ENCODE assay signal across 8 cellular contexts in the genomic region with DNA sequence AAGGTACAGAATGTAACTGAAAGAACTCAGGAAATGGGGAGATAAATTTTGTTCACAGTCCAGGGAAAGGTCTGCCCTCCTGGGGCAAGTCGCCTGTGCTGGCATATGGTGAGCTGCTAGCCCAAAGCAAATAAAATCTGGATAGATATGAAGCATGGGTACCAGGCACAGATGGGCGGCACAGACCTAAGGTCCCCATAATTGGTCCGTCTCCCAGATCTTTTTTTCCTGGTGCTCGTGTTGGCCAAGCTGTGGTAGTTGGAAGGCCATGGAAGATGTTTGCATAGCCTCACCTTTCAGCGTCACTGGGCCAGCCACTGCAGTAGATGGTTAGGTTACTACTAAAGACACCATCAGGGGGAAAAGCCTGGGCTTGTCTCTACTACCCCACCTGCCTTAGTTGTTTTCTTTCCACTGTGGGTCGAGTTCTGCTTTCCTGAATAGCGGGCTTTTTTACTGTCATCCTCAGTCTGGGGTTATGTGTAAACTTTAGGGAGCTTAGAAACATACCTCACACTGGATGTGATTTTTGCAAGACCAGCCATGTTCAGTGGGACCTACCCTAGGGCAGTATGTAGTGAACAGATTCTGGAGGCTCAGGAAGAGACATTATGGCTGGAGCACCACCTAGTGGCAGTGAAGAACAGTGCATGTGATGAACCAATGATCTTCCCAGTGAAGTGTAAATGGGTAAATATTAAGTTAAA. TPM values are rescaled to one million over a fixed set of nuclear protein-coding genes. Genes with fewer than 3 reads are reported as not detected.
A peak's percentile ranks its signal among the peaks of the same experiment; 100 is the strongest.
DNase-seq lines count a peak whose midpoint lies in the region; ATAC-seq lines count a peak whose summit lies in the region.

No MANE protein-coding gene starts in this region.

- H3K27me3 ChIP-seq in mesenchymal stem cell (ENCODE audit: control insufficient read depth in 1 of 2, insufficient read depth in 1 of 2, low read length in 2 of 2) = no peaks in the 10 kb centered on the region

- H3K14ac ChIP-seq in mesenchymal stem cell (ENCODE audit: low read length in 2 of 2) = no peak overlapping the region

- POLR2A ChIA-PET in activated CD4-positive, alpha-beta memory T cell treated with anti-CD3 and anti-CD28 coated beads for 36 hours (lab: Charles Lee) = no interaction called here

- H3K4me1 Mint-ChIP-seq in activated CD4-positive, alpha-beta memory T cell treated with anti-CD3 and anti-CD28 coated beads for 36 hours (ENCODE audit: low read depth) = peaks cover 15% of the 10 kb centered on the region

- H3K27me3 Mint-ChIP-seq in activated CD4-positive, alpha-beta memory T cell treated with anti-CD3 and anti-CD28 coated beads for 36 hours = no peaks in the 10 kb centered on the region

- no peak overlapping the region for H2AFZ ChIP-seq in mesenchymal stem cell (ENCODE audit: low read depth, low read length)

- H4K91ac ChIP-seq in mesenchymal stem cell (ENCODE audit: low read length) = peak overlapping the region; percentile 23

- H3K9me3 ChIP-seq in mesenchymal stem cell (ENCODE audit: control insufficient read depth, low read length) = no peaks in the 10 kb centered on the region

- no peak overlapping the region for H2BK120ac ChIP-seq in mesenchymal stem cell (ENCODE audit: low read depth, low read length)

- H2BK15ac ChIP-seq in mesenchymal stem cell (ENCODE audit: low read depth, poor library complexity, severe bottlenecking) = no peak overlapping the region

- peak; percentile 53 for ATAC-seq in GM19025 (IDR thresholded peaks at IDR 0.05; ENCODE audit: low read depth, unreplicated experiment)
- peak; percentile 73 for ATAC-seq in HG03439 (IDR thresholded peaks at IDR 0.05; ENCODE audit: unreplicated experiment)
- ATAC-seq in stimulated activated naive CD8-positive, alpha-beta T cell treated with anti-CD3 and anti-CD28 coated beads, Interleukin-15, Interleukin-2, amounts not matched to agents 100 U/mL and 50 U/mL, for 24 hours = peak; percentile 53

- intact Hi-C loops in activated CD4-positive, alpha-beta memory T cell treated with anti-CD3 and anti-CD28 coated beads for 36 hours (cut with micrococcal nuclease) = loop anchor here (1.0 to 10.0 kb wide), 6 partner anchors 24 to 562 kb away; a partner anchor contains a TSS

- H3K9me3 Mint-ChIP-seq in activated CD4-positive, alpha-beta memory T cell treated with anti-CD3 and anti-CD28 coated beads for 36 hours = no peaks in the 10 kb centered on the region

- no peak overlapping the region for H3K4me3 ChIP-seq in mesenchymal stem cell (ENCODE audit: insufficient read depth in 1 of 2, low read depth in 1 of 2, low read length in 2 of 2)

- H3K4me2 ChIP-seq in mesenchymal stem cell (ENCODE audit: low read length, poor library complexity, severe bottlenecking) = no peak overlapping the region

- DNase-seq in C1 segment of cervical spinal cord (lab: John Stamatoyannopoulos, UW) (peak in 10 of 14 donors; percentile 41 to 97 (median 50)), NCI-H774 (lab: John Stamatoyannopoulos, UW) (peak; percentile 48), mesenchymal stem cell (peak; percentile 77)
- peak; percentile 76 for DNase-seq in activated CD4-positive, alpha-beta memory T cell treated with anti-CD3 and anti-CD28 coated beads for 36 hours
- DNase-seq in effector CD4-positive, alpha-beta T cell = peak; percentile 55
- DNase-seq in stimulated activated naive CD8-positive, alpha-beta T cell treated with anti-CD3 and anti-CD28 coated beads, Interleukin-15, Interleukin-2, amounts not matched to agents 100 U/mL and 50 U/mL, for 24 hours = peak; percentile 69

- peak overlapping the region in 1 of 2 experiments; percentile 4 for H3K18ac ChIP-seq in mesenchymal stem cell (ENCODE audit: low read depth in 1 of 2, low read length in 2 of 2)

- peak overlapping the region in 1 of 2 experiments; percentile 66 for H3K4ac ChIP-seq in mesenchymal stem cell (ENCODE audit: low read depth in 1 of 2, low read length in 2 of 2)

- H3K9ac ChIP-seq in mesenchymal stem cell (ENCODE audit: low read length) = peak overlapping the region; percentile 10

- H2BK12ac ChIP-seq in mesenchymal stem cell (ENCODE audit: low read length in 2 of 2) = peak overlapping the region in 1 of 2 experiments; percentile 24

- no peaks in the 10 kb centered on the region for H3K36me3 Mint-ChIP-seq in activated CD4-positive, alpha-beta memory T cell treated with anti-CD3 and anti-CD28 coated beads for 36 hours

- no peak overlapping the region for H2AK5ac ChIP-seq in mesenchymal stem cell (ENCODE audit: low read length, severe bottlenecking)

- no peak overlapping the region for H2BK5ac ChIP-seq in mesenchymal stem cell (ENCODE audit: low read depth, low read length, poor library complexity, severe bottlenecking)

- H3K36me3 ChIP-seq in mesenchymal stem cell (ENCODE audit: control insufficient read depth in 1 of 2, insufficient read depth in 2 of 2, low read depth in 1 of 2, low read length in 2 of 2) = no peaks in the 10 kb centered on the region

- no peak overlapping the region for H3K27ac ChIP-seq in mesenchymal stem cell (ENCODE audit: low read length, poor library complexity, severe bottlenecking)

- no peak overlapping the region for H3K23ac ChIP-seq in mesenchymal stem cell (ENCODE audit: low read length in 2 of 2)

- WGBS in mesenchymal stem cell = 76% methylated on average over 7 of the region's 7 CpGs

- CTCF ChIA-PET in activated CD4-positive, alpha-beta memory T cell treated with anti-CD3 and anti-CD28 coated beads for 36 hours (lab: Charles Lee) = interaction anchor here (0.6 to 16.6 kb wide), 19 partner anchors 9 to 801 kb away, joined by 3 to 463 read pairs (median 4); a partner anchor contains a TSS

- no peak overlapping the region for H4K8ac ChIP-seq in mesenchymal stem cell (ENCODE audit: low read length)

- peaks cover 9% of the 10 kb centered on the region for H3K4me1 ChIP-seq in mesenchymal stem cell (ENCODE audit: control insufficient read depth, insufficient read depth, low read depth, low read length)

- H3K4me3 Mint-ChIP-seq in activated CD4-positive, alpha-beta memory T cell treated with anti-CD3 and anti-CD28 coated beads for 36 hours = no peak overlapping the region

- peak overlapping the region; percentile 62 for H3K27ac Mint-ChIP-seq in activated CD4-positive, alpha-beta memory T cell treated with anti-CD3 and anti-CD28 coated beads for 36 hours

- no peaks in the 10 kb centered on the region for H3K79me1 ChIP-seq in mesenchymal stem cell (replicated peaks; ENCODE audit: low read length, poor library complexity, severe bottlenecking)

RNA-seq across cellular contexts. Expression of a gene that starts 24.2 kb away (rescaled TPM):
- 10 to 100 TPM; 33.2 to 34.0 TPM for total RNA-seq in activated CD4-positive, alpha-beta memory T cell treated with anti-CD3 and anti-CD28 coated beads for 36 hours
- 137 TPM for polyA plus RNA-seq in mesenchymal stem cell (2013, experiment 1 of 2)
- 143 TPM for polyA plus RNA-seq in mesenchymal stem cell (2013, experiment 2 of 2)
